Comparison of ENCODE assay signal across 1 cellular context in genomic region chr9:126879288-126879687, GRCh38.
TF ChIP-seq lines count a peak whose summit lies in the region.

No MANE protein-coding gene starts in this region.

TF ChIP-seq in K562, 482 proteins besides CTCF, POLR2A, EP300 and RAD21:
- TF ChIP-seq ZNF717 (CRISPR knock-in tag; IDR thresholded peaks at IDR 0.05) (no peak), POLR2G (IDR thresholded peaks at IDR 0.05; ENCODE audit: low read depth, low read length) (0 out of 2 replicates have a peak, but pooled peaks have one; percentile 8)
